33 cellular contexts compared by ENCODE assay signal in genomic region chr1:233063462-233063861, GRCh38.
"Had no signal": no experiment of that assay in that cellular context is flagged by ENCODE, and none has a peak within 500 bp of the region (broad histone marks: within the 10 kb centered on the region; RNA-seq: fewer than 3 reads in every experiment).

No MANE protein-coding gene starts in this region.

- FAIRE-seq: astrocyte, bronchial epithelial cell had no signal

- H3K4me1 ChIP-seq: adrenal gland, ascending aorta, body of pancreas, breast epithelium had no signal

- H3K36me3 ChIP-seq: adrenal gland, ascending aorta, brain microvascular endothelial cell, breast epithelium, cardiac muscle cell had no signal

- ATAC-seq: activated naive CD4-positive, alpha-beta T cell treated with anti-CD3 and anti-CD28 coated beads, Interleukin-2, amount 50 U/mL, for 72 hours; activated naive CD8-positive, alpha-beta T cell treated with anti-CD3 and anti-CD28 coated beads, Interleukin-2, amount 50 U/mL, for 24 hours; activated T-cell treated with anti-CD3 and anti-CD28 coated beads, Interleukin-2, amount 50 U/mL, for 4 hours; activated T-cell treated with anti-CD3 and anti-CD28 coated beads, Interleukin-2, amount 50 U/mL, for 72 hours; activated T-helper 17 cell treated with anti-CD3 and anti-CD28 coated beads, Interleukin-2, amount 50 U/mL, for 72 hours; body of pancreas had no signal

- H3K9me3 ChIP-seq: adrenal gland, ascending aorta had no signal

- H3K4me3 ChIP-seq: adrenal gland, ascending aorta, body of pancreas, breast epithelium, cardiac muscle cell had no signal

- H3K27ac ChIP-seq: adrenal gland, ascending aorta, body of pancreas, brain microvascular endothelial cell, breast epithelium, cardiac muscle cell had no signal

- DNase-seq: activated effector memory CD4-positive, alpha-beta T cell treated with anti-CD3 and anti-CD28 coated beads, Interleukin-2, amount 50 U/mL, for 16 hours; activated effector memory CD4-positive, alpha-beta T cell treated with Interleukin-2 at 50 U/mL for 16 hours; activated gamma-delta T cell; activated gamma-delta T cell treated with Interleukin-2 at 50 U/mL for 16 hours; activated naive CD4-positive, alpha-beta T cell; activated naive CD4-positive, alpha-beta T cell treated with anti-CD3 and anti-CD28 coated beads for 36 hours; activated naive CD4-positive, alpha-beta T cell treated with anti-CD3 and anti-CD28 coated beads, Interleukin-2, amount 10 ng/mL, durations not matched to agents 7 days and 5 days; activated naive CD4-positive, alpha-beta T cell treated with anti-CD3 and anti-CD28 coated beads, Interleukin-2, amount 50 U/mL, for 16 hours; activated naive CD4-positive, alpha-beta T cell treated with Interleukin-2 at 50 U/mL for 16 hours; activated naive CD8-positive, alpha-beta T cell treated with anti-CD3 and anti-CD28 coated beads for 36 hours; activated naive CD8-positive, alpha-beta T cell treated with anti-CD3 and anti-CD28 coated beads, Interleukin-2, amount 10 ng/mL, durations not matched to agents 7 days and 5 days; activated naive CD8-positive, alpha-beta T cell treated with anti-CD3 and anti-CD28 coated beads, Interleukin-2, amount 50 U/mL, for 24 hours; activated T-cell treated with anti-CD3 and anti-CD28 coated beads, Interleukin-2, amount 50 U/mL, for 24 hours; activated T-cell treated with anti-CD3 and anti-CD28 coated beads, Interleukin-2, amount 50 U/mL, for 4 hours; activated T-cell treated with anti-CD3 and anti-CD28 coated beads, Interleukin-2, amount 50 U/mL, for 48 hours; activated T-cell treated with anti-CD3 and anti-CD28 coated beads, Interleukin-2, amount 50 U/mL, for 72 hours; adrenal gland; amniotic stem cell; amygdala; anterior cingulate cortex; aorta; body of pancreas; brain microvascular endothelial cell; caudate nucleus; central memory CD4-positive, alpha-beta T cell; cerebellar nuclear complex had no signal
